In genomic region chr17:4174556-4174955, GRCh38 we compare ENCODE assay signal across 25 cellular contexts. TPM values are rescaled to one million over a fixed set of nuclear protein-coding genes. Genes with fewer than 3 reads are reported as not detected.
DNase-seq lines count a peak whose midpoint lies in the region; ATAC-seq lines count a peak whose summit lies in the region.
"Had no signal": no experiment of that assay in that cellular context is flagged by ENCODE, and none has a peak within 500 bp of the region (broad histone marks: within the 10 kb centered on the region; RNA-seq: fewer than 3 reads in every experiment).

No MANE protein-coding gene starts in this region.

- H3K9me3 ChIP-seq in T-helper 17 cell (ENCODE audit: control insufficient read depth, low read length, poor library complexity, severe bottlenecking), result no peaks in the 10 kb centered on the region
- H3K9me3 ChIP-seq: esophagus squamous epithelium, gastroesophageal sphincter, left ventricle myocardium inferior, right atrium auricular region, thyroid gland had no signal

- no peak overlapping the region for H3K4me3 Mint-ChIP-seq in activated naive CD4-positive, alpha-beta T cell treated with anti-CD3 and anti-CD28 coated beads, Interleukin-2, amount 10 ng/mL, durations not matched to agents 7 days and 5 days
- H3K4me3 Mint-ChIP-seq in T-helper 17 cell, result peak overlapping the region; percentile 55
- H3K4me3 Mint-ChIP-seq in central memory CD8-positive, alpha-beta T cell, result peak overlapping the region; percentile 18
- H3K4me3 Mint-ChIP-seq in stimulated activated naive B cell treated with anti-CD40 and anti-IgM and Interleukin-4, amounts not matched to agents 10 μg/mL and 1 μg/mL and 100 μg/mL, for 72 hours, result no peak overlapping the region
- H3K4me3 Mint-ChIP-seq: H9; stimulated activated memory B cell treated with anti-CD40 and anti-IgM and Interleukin-4, amounts not matched to agents 10 μg/mL and 1 μg/mL and 100 μg/mL, for 72 hours had no signal

- CTCF ChIA-PET in activated naive CD4-positive, alpha-beta T cell treated with anti-CD3 and anti-CD28 coated beads, Interleukin-2, amount 10 ng/mL, durations not matched to agents 7 days and 5 days (lab: Charles Lee), result interaction anchor here (1.2 kb wide), 1 partner anchor 42 kb away, joined by 5 read pairs; no protein-coding TSS in a partner anchor

- DNase-seq in activated naive CD4-positive, alpha-beta T cell treated with anti-CD3 and anti-CD28 coated beads, Interleukin-2, amount 10 ng/mL, durations not matched to agents 7 days and 5 days, result no peak
- no peak for DNase-seq in activated naive CD4-positive, alpha-beta T cell treated with anti-CD3 and anti-CD28 coated beads, Interleukin-2, amount 50 U/mL, for 16 hours
- DNase-seq in T-helper 17 cell (no peak), NCI-H2196 treated with DMSO at 0.1 percent for 48 hours (lab: John Stamatoyannopoulos, UW; ENCODE audit: unreplicated experiment) (no peak)
- no peak for DNase-seq in central memory CD8-positive, alpha-beta T cell (ENCODE audit: low spot score in 2 of 2)
- no peak for DNase-seq in stimulated activated naive B cell treated with anti-CD40 and anti-IgM and Interleukin-4, amounts not matched to agents 10 μg/mL and 1 μg/mL and 100 μg/mL, for 72 hours
- DNase-seq: anterior cingulate cortex; cortex of kidney; DMS 273 treated with DMSO at 0.1 percent for 48 hours; esophagus squamous epithelium; H9; hippocampal formation; left ventricle myocardium inferior; NCI-H1694 treated with DMSO at 0.1 percent for 48 hours; NCI-H2171; NCI-H524; NK-92 treated with Interleukin-12 subunit alpha and Interleukin-12 subunit beta, amount 100 ng/mL, for 24 hours; SIG-M5; stimulated activated CD4-positive, alpha-beta T cell treated with anti-CD3 and anti-CD28 coated beads, Interleukin-2, amount 100 ng/mL, for 48 hours; thyroid gland had no signal

- ATAC-seq in T-helper 17 cell (no peak), HG02852 (IDR thresholded peaks at IDR 0.05; ENCODE audit: unreplicated experiment) (no peak)
- ATAC-seq in central memory CD8-positive, alpha-beta T cell (replicated peaks; ENCODE audit: extremely low read depth, poor library complexity, severe bottlenecking), result no peak
- ATAC-seq in stimulated activated naive B cell treated with anti-CD40 and anti-IgM and Interleukin-4, amounts not matched to agents 10 μg/mL and 1 μg/mL and 100 μg/mL, for 72 hours (replicated peaks), result no peak
- ATAC-seq: gastroesophageal sphincter; Panc1; stimulated activated memory B cell treated with anti-CD40 and anti-IgM and Interleukin-4, amounts not matched to agents 10 μg/mL and 1 μg/mL and 100 μg/mL, for 72 hours had no signal

- peaks cover 54% of the 10 kb centered on the region for H3K4me1 Mint-ChIP-seq in activated naive CD4-positive, alpha-beta T cell treated with anti-CD3 and anti-CD28 coated beads, Interleukin-2, amount 10 ng/mL, durations not matched to agents 7 days and 5 days
- H3K4me1 Mint-ChIP-seq in T-helper 17 cell, result peaks cover 41% of the 10 kb centered on the region
- H3K4me1 Mint-ChIP-seq in central memory CD8-positive, alpha-beta T cell, result peaks cover 35% of the 10 kb centered on the region
- peaks cover 0 to 2% of the 10 kb centered on the region in 2 donors for H3K4me1 Mint-ChIP-seq in stimulated activated naive B cell treated with anti-CD40 and anti-IgM and Interleukin-4, amounts not matched to agents 10 μg/mL and 1 μg/mL and 100 μg/mL, for 72 hours
- H3K4me1 Mint-ChIP-seq: H9 had no signal

- no peaks in the 10 kb centered on the region for H3K9me3 Mint-ChIP-seq in activated naive CD4-positive, alpha-beta T cell treated with anti-CD3 and anti-CD28 coated beads, Interleukin-2, amount 10 ng/mL, durations not matched to agents 7 days and 5 days
- no peaks in the 10 kb centered on the region for H3K9me3 Mint-ChIP-seq in central memory CD8-positive, alpha-beta T cell
- H3K9me3 Mint-ChIP-seq in stimulated activated naive B cell treated with anti-CD40 and anti-IgM and Interleukin-4, amounts not matched to agents 10 μg/mL and 1 μg/mL and 100 μg/mL, for 72 hours, result no peaks in the 10 kb centered on the region
- H3K9me3 Mint-ChIP-seq: H9; stimulated activated memory B cell treated with anti-CD40 and anti-IgM and Interleukin-4, amounts not matched to agents 10 μg/mL and 1 μg/mL and 100 μg/mL, for 72 hours had no signal

- peaks cover 80% of the 10 kb centered on the region for H3K36me3 Mint-ChIP-seq in activated naive CD4-positive, alpha-beta T cell treated with anti-CD3 and anti-CD28 coated beads, Interleukin-2, amount 10 ng/mL, durations not matched to agents 7 days and 5 days
- peaks cover 2% of the 10 kb centered on the region for H3K36me3 Mint-ChIP-seq in T-helper 17 cell (ENCODE audit: low read depth)
- peaks cover 43% of the 10 kb centered on the region for H3K36me3 Mint-ChIP-seq in central memory CD8-positive, alpha-beta T cell (ENCODE audit: insufficient read depth)
- H3K36me3 Mint-ChIP-seq in stimulated activated naive B cell treated with anti-CD40 and anti-IgM and Interleukin-4, amounts not matched to agents 10 μg/mL and 1 μg/mL and 100 μg/mL, for 72 hours, result peaks cover 58 to 80% of the 10 kb centered on the region in 2 donors

- no peaks in the 10 kb centered on the region for H3K27me3 Mint-ChIP-seq in activated naive CD4-positive, alpha-beta T cell treated with anti-CD3 and anti-CD28 coated beads, Interleukin-2, amount 10 ng/mL, durations not matched to agents 7 days and 5 days
- H3K27me3 Mint-ChIP-seq in T-helper 17 cell, result no peaks in the 10 kb centered on the region
- no peaks in the 10 kb centered on the region for H3K27me3 Mint-ChIP-seq in central memory CD8-positive, alpha-beta T cell
- no peaks in the 10 kb centered on the region for H3K27me3 Mint-ChIP-seq in stimulated activated naive B cell treated with anti-CD40 and anti-IgM and Interleukin-4, amounts not matched to agents 10 μg/mL and 1 μg/mL and 100 μg/mL, for 72 hours
- H3K27me3 Mint-ChIP-seq: stimulated activated memory B cell treated with anti-CD40 and anti-IgM and Interleukin-4, amounts not matched to agents 10 μg/mL and 1 μg/mL and 100 μg/mL, for 72 hours had no signal

- peak overlapping the region; percentile 97 for H3K27ac Mint-ChIP-seq in activated naive CD4-positive, alpha-beta T cell treated with anti-CD3 and anti-CD28 coated beads, Interleukin-2, amount 10 ng/mL, durations not matched to agents 7 days and 5 days
- peak overlapping the region; percentile 98 for H3K27ac Mint-ChIP-seq in T-helper 17 cell
- peak overlapping the region; percentile 94 for H3K27ac Mint-ChIP-seq in central memory CD8-positive, alpha-beta T cell (ENCODE audit: low read depth)
- peak overlapping the region; percentile 11 for H3K27ac Mint-ChIP-seq in stimulated activated naive B cell treated with anti-CD40 and anti-IgM and Interleukin-4, amounts not matched to agents 10 μg/mL and 1 μg/mL and 100 μg/mL, for 72 hours
- H3K27ac Mint-ChIP-seq: stimulated activated memory B cell treated with anti-CD40 and anti-IgM and Interleukin-4, amounts not matched to agents 10 μg/mL and 1 μg/mL and 100 μg/mL, for 72 hours had no signal

RNA-seq across cellular contexts. Expression of gene CYB5D2, which starts 31.6 kb away (rescaled TPM):
- total RNA-seq in T-helper 17 cell, result 1 to 10 TPM; 7.8 to 8.2 TPM

RNA-seq across cellular contexts. Expression of gene ZZEF1, which starts 31.7 kb away (rescaled TPM):
- total RNA-seq in T-helper 17 cell, result 100 to 1,000 TPM; 117 to 123 TPM

Comparison
In these comparisons a context has a peak if more than half of its experiments do, and no peak if none do; other contexts are left out.
1. H3K27ac Mint-ChIP-seq: peak in every context shown above with its lines; median percentile 98 in T-helper 17 cell; 97 in activated naive CD4-positive, alpha-beta T cell treated with anti-CD3 and anti-CD28 coated beads, Interleukin-2, amount 10 ng/mL, durations not matched to agents 7 days and 5 days; 94 in central memory CD8-positive, alpha-beta T cell; 11 in stimulated activated naive B cell treated with anti-CD40 and anti-IgM and Interleukin-4, amounts not matched to agents 10 μg/mL and 1 μg/mL and 100 μg/mL, for 72 hours.
2. H3K4me3 Mint-ChIP-seq: peak in T-helper 17 cell (single experiment) and central memory CD8-positive, alpha-beta T cell (single experiment); none in activated naive CD4-positive, alpha-beta T cell treated with anti-CD3 and anti-CD28 coated beads, Interleukin-2, amount 10 ng/mL, durations not matched to agents 7 days and 5 days (single experiment) and stimulated activated naive B cell treated with anti-CD40 and anti-IgM and Interleukin-4, amounts not matched to agents 10 μg/mL and 1 μg/mL and 100 μg/mL, for 72 hours (0 of 2).